In the genomic region with DNA sequence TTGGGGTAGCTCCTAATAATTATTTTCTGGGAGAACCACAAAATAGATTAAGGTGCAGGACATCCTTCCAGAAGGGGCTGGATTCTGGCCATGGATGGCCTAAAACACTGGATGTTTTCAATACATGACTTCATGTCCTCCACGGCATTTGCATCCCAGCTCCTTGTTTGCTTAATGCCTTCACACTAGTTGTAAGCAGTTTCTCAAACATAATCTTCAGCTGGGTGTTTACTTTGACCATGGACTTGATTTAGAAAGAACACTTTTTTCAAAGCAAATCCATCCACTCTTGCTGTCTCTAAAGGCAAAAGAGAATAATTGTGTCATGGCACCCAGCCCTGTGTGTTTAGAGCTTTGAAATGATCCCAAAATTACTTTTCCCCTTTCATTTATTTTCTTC, we compare ENCODE assay signal across 31 cellular contexts.
"Had no signal": no experiment of that assay in that cellular context is flagged by ENCODE, and none has a peak within 500 bp of the region (broad histone marks: within the 10 kb centered on the region; RNA-seq: fewer than 3 reads in every experiment).

No MANE protein-coding gene starts in this region.

- H3K9me3 ChIP-seq: colonic mucosa had no signal

- DNase-seq: activated B cell treated with CpG ODN at 0.5 μM for 24 hours; activated CD4-positive, alpha-beta memory T cell treated with anti-CD3 and anti-CD28 coated beads, Interleukin-2, amount 10 ng/mL, durations not matched to agents 7 days and 5 days; activated CD4-positive, alpha-beta T cell treated with anti-CD3 and anti-CD28 coated beads for 1 hour; activated CD4-positive, alpha-beta T cell treated with anti-CD3 and anti-CD28 coated beads for 36 hours; activated CD4-positive, alpha-beta T cell treated with anti-CD3 and anti-CD28 coated beads for 48 hours; activated CD4-positive, alpha-beta T cell treated with anti-CD3 and anti-CD28 coated beads, Interleukin-2, amount 10 ng/mL, durations not matched to agents 7 days and 5 days; activated CD4-positive, alpha-beta T cell treated with anti-CD3 and anti-CD28 coated beads, Interleukin-2, amount 50 U/mL, for 48 hours; activated CD8-positive, alpha-beta memory T cell treated with anti-CD3 and anti-CD28 coated beads for 24 hours; activated CD8-positive, alpha-beta memory T cell treated with anti-CD3 and anti-CD28 coated beads, Interleukin-2, amount 10 ng/mL, durations not matched to agents 7 days and 5 days; activated CD8-positive, alpha-beta memory T cell treated with anti-CD3 and anti-CD28 coated beads, Interleukin-2, amount 50 U/mL, for 48 hours; activated CD8-positive, alpha-beta T cell treated with anti-CD3 and anti-CD28 coated beads, Interleukin-2, amount 10 ng/mL, durations not matched to agents 7 days and 5 days; activated effector memory CD4-positive, alpha-beta T cell treated with Interleukin-2 at 50 U/mL for 16 hours; activated gamma-delta T cell; activated naive CD4-positive, alpha-beta T cell treated with anti-CD3 and anti-CD28 coated beads, Interleukin-2, amount 10 ng/mL, durations not matched to agents 7 days and 5 days; activated naive CD4-positive, alpha-beta T cell treated with Interleukin-2 at 50 U/mL for 16 hours; activated naive CD8-positive, alpha-beta T cell treated with anti-CD3 and anti-CD28 coated beads, Interleukin-2, amount 10 ng/mL, durations not matched to agents 7 days and 5 days; activated naive CD8-positive, alpha-beta T cell treated with anti-CD3 and anti-CD28 coated beads, Interleukin-2, amount 50 U/mL, for 24 hours; activated T-cell treated with anti-CD3 and anti-CD28 coated beads, Interleukin-2, amount 50 U/mL, for 24 hours; activated T-cell treated with anti-CD3 and anti-CD28 coated beads, Interleukin-2, amount 50 U/mL, for 48 hours; amygdala; anterior cingulate cortex; caudate nucleus; cerebellar nuclear complex; colonic mucosa; T-helper 2 cell; T-helper 9 cell had no signal

- H3K27ac ChIP-seq: ascending aorta, cardiac muscle cell, colonic mucosa, VCaP had no signal

- H3K27me3 ChIP-seq: ascending aorta, cardiac muscle cell, colonic mucosa had no signal

- FAIRE-seq: bronchial epithelial cell, TTC549 had no signal

- H3K36me3 ChIP-seq: ascending aorta, cardiac muscle cell, colonic mucosa had no signal

- ATAC-seq: activated CD4-positive, alpha-beta T cell treated with anti-CD3 and anti-CD28 coated beads for 36 hours; activated CD8-positive, alpha-beta memory T cell treated with anti-CD3 and anti-CD28 coated beads, Interleukin-2, amount 10 ng/mL, durations not matched to agents 7 days and 5 days; activated CD8-positive, alpha-beta T cell treated with anti-CD3 and anti-CD28 coated beads, Interleukin-2, amount 10 ng/mL, durations not matched to agents 7 days and 5 days; activated naive CD8-positive, alpha-beta T cell treated with anti-CD3 and anti-CD28 coated beads, Interleukin-2, amount 50 U/mL, for 24 hours had no signal

- H3K4me3 ChIP-seq: ascending aorta, cardiac muscle cell, colonic mucosa had no signal

- H3K4me1 ChIP-seq: ascending aorta, colonic mucosa had no signal
